35 cellular contexts compared by ENCODE assay signal in genomic region chr14:27371868-27372267, GRCh38.
"Had no signal": no experiment of that assay in that cellular context is flagged by ENCODE, and none has a peak within 500 bp of the region (broad histone marks: within the 10 kb centered on the region; RNA-seq: fewer than 3 reads in every experiment).

No MANE protein-coding gene starts in this region.

- DNase-seq: Karpas-422, Kasumi-1, MG63, MM.1S, MV-4-11, NCI-H1048, NCI-H1092, NCI-H1092 treated with DMSO at 0.1 percent for 48 hours, NCI-H1105, NCI-H1105 treated with DMSO at 0.1 percent for 48 hours, NCI-H1417, NCI-H1417 treated with DMSO at 0.1 percent for 48 hours, NCI-H1436, NCI-H1436 treated with DMSO at 0.1 percent for 48 hours, NCI-H146, NCI-H1694, NCI-H1694 treated with DMSO at 0.1 percent for 48 hours, NCI-H187, NCI-H187 treated with DMSO at 0.1 percent for 48 hours, NCI-H1930, NCI-H2029, NCI-H2029 treated with DMSO at 0.1 percent for 48 hours, NCI-H2081, NCI-H2081 treated with DMSO at 0.1 percent for 48 hours, NCI-H2107, NCI-H2171, NCI-H2171 treated with DMSO at 0.1 percent for 48 hours, NCI-H2227 treated with DMSO at 0.1 percent for 48 hours, NCI-H226, NCI-H345, NCI-H446, NCI-H446 treated with DMSO at 0.1 percent for 48 hours, NCI-H510A, NCI-H510A treated with DMSO at 0.1 percent for 48 hours, NCI-H524 had no signal

- H3K36me3 ChIP-seq: MG63 had no signal

- H3K4me3 ChIP-seq: MG63 had no signal

- H3K9me3 ChIP-seq: MG63 had no signal

- H3K27me3 ChIP-seq: MG63 had no signal
